In genomic region chr11:79520086-79520485, GRCh38 we compare ENCODE assay signal across 21 cellular contexts.
"Had no signal": no experiment of that assay in that cellular context is flagged by ENCODE, and none has a peak within 500 bp of the region (broad histone marks: within the 10 kb centered on the region; RNA-seq: fewer than 3 reads in every experiment).

No MANE protein-coding gene starts in this region.

- H3K36me3 Mint-ChIP-seq: immature natural killer cell; naive thymus-derived CD4-positive, alpha-beta T cell; stimulated activated naive B cell treated with anti-CD40 and anti-IgM and Interleukin-4, amounts not matched to agents 10 μg/mL and 1 μg/mL and 100 μg/mL, for 72 hours had no signal

- H3K4me1 ChIP-seq: esophagus squamous epithelium, spleen, transverse colon, uterus had no signal

- H3K27ac ChIP-seq: esophagus squamous epithelium, spleen, thoracic aorta, transverse colon, uterus had no signal

- H3K27me3 ChIP-seq: transverse colon, uterus had no signal

- H3K27ac Mint-ChIP-seq: immature natural killer cell; naive thymus-derived CD4-positive, alpha-beta T cell; stimulated activated naive B cell treated with anti-CD40 and anti-IgM and Interleukin-4, amounts not matched to agents 10 μg/mL and 1 μg/mL and 100 μg/mL, for 72 hours; stimulated activated naive CD8-positive, alpha-beta T cell treated with anti-CD3 and anti-CD28 coated beads, Interleukin-15, amount 100 ng/mL, for 72 hours had no signal

- H3K9me3 ChIP-seq: esophagus squamous epithelium, thoracic aorta, transverse colon, uterus had no signal

- H3K4me1 Mint-ChIP-seq: immature natural killer cell; naive thymus-derived CD4-positive, alpha-beta T cell; stimulated activated naive B cell treated with anti-CD40 and anti-IgM and Interleukin-4, amounts not matched to agents 10 μg/mL and 1 μg/mL and 100 μg/mL, for 72 hours; stimulated activated naive CD8-positive, alpha-beta T cell treated with anti-CD3 and anti-CD28 coated beads, Interleukin-15, amount 100 ng/mL, for 72 hours had no signal

- H3K4me3 ChIP-seq: esophagus squamous epithelium, lung, spleen, thoracic aorta, transverse colon, uterus had no signal

- H3K36me3 ChIP-seq: esophagus squamous epithelium, spleen, thoracic aorta, transverse colon, uterus had no signal

- ATAC-seq: left cardiac atrium; left ventricle myocardium superior; naive thymus-derived CD4-positive, alpha-beta T cell; sciatic nerve; stimulated activated naive B cell treated with anti-CD40 and anti-IgM and Interleukin-4, amounts not matched to agents 10 μg/mL and 1 μg/mL and 100 μg/mL, for 72 hours; stimulated activated naive CD8-positive, alpha-beta T cell treated with anti-CD3 and anti-CD28 coated beads, Interleukin-15, amount 100 ng/mL, for 72 hours had no signal

- H3K4me3 Mint-ChIP-seq: immature natural killer cell; naive thymus-derived CD4-positive, alpha-beta T cell; stimulated activated naive B cell treated with anti-CD40 and anti-IgM and Interleukin-4, amounts not matched to agents 10 μg/mL and 1 μg/mL and 100 μg/mL, for 72 hours; stimulated activated naive CD8-positive, alpha-beta T cell treated with anti-CD3 and anti-CD28 coated beads, Interleukin-15, amount 100 ng/mL, for 72 hours had no signal

- DNase-seq: effector memory CD4-positive, alpha-beta T cell; esophagus squamous epithelium; foreskin fibroblast; immature natural killer cell; kidney; left cardiac atrium; left ventricle myocardium superior; mesendoderm; naive thymus-derived CD4-positive, alpha-beta T cell; posterior cingulate gyrus; spleen; stimulated activated CD4-positive, alpha-beta T cell treated with anti-CD3 and anti-CD28 coated beads, Interleukin-15, amount 100 ng/mL, for 24 hours; stimulated activated CD4-positive, alpha-beta T cell treated with anti-CD3 and anti-CD28 coated beads, Interleukin-1b, Interleukin-23, amount 100 ng/mL, for 48 hours; stimulated activated CD4-positive, alpha-beta T cell treated with anti-CD3 and anti-CD28 coated beads, Interleukin-4, amount 100 ng/mL, for 24 hours; stimulated activated naive B cell treated with anti-CD40 and anti-IgM and Interleukin-4, amounts not matched to agents 10 μg/mL and 1 μg/mL and 100 μg/mL, for 72 hours; stimulated activated naive CD8-positive, alpha-beta T cell treated with anti-CD3 and anti-CD28 coated beads, Interleukin-15, amount 100 ng/mL, for 72 hours; transverse colon; uterus had no signal
